In genomic region chr12:53659011-53659551, GRCh38 we compare ENCODE assay signal across 8 cellular contexts. TPM values are rescaled to one million over a fixed set of nuclear protein-coding genes. Genes with fewer than 3 reads are reported as not detected.
DNase-seq lines count a peak whose midpoint lies in the region; ATAC-seq and TF ChIP-seq lines count a peak whose summit lies in the region.

No MANE protein-coding gene starts in this region.

- H3K36me3 ChIP-seq in liver (ENCODE audit: control insufficient read depth in 4 of 4, insufficient read depth in 3 of 4, low read depth in 1 of 4, low read length in 3 of 4) (peaks cover 0 to 6% (median 2%) of the 10 kb centered on the region in 4 donors), tibial artery (peaks cover 12 to 15% (median 13%) of the 10 kb centered on the region in 3 donors)

- TF ChIP-seq RAD21 in liver (IDR thresholded peaks at IDR 0.05) = peak; percentile 59 to 64

- POLR2A ChIA-PET in AG04450 (lab: Yijun Ruan, JAX) = interaction anchor here (0.6 to 1.4 kb wide), 3 partner anchors 17 to 35 kb away, joined by 3 to 6 read pairs (median 4); partner anchors contain the start of gene ATP5MC2

- 23% methylated on average over 3 of the region's 3 CpGs for whole genome bisulfite sequencing in liver

- H3K4me1 ChIP-seq in liver (ENCODE audit: control insufficient read depth in 4 of 4, insufficient read depth in 4 of 4, low read length in 3 of 4) (peaks cover 5 to 29% (median 24%) of the 10 kb centered on the region in 4 donors), tibial artery (peaks cover 0 to 38% (median 35%) of the 10 kb centered on the region in 4 donors)

- no peak for TF ChIP-seq CTCF in AG04450 (IDR thresholded peaks at IDR 0.05; ENCODE audit: low read depth, low read length)
- no peak for TF ChIP-seq CTCF in liver (IDR thresholded peaks at IDR 0.05; ENCODE audit: low read depth, low read length, missing input control)
- TF ChIP-seq CTCF in tibial artery (IDR thresholded peaks at IDR 0.05) = no peak

- DNase-seq in AG04450 (ENCODE audit: low read depth, low spot score) (peak; percentile 43), NCI-H1930 (lab: John Stamatoyannopoulos, UW) (peak; percentile 6 to 12), tibial artery (peak; percentile 69 to 84), MV-4-11 (lab: John Stamatoyannopoulos, UW) (no peak), GF-D8 (lab: John Stamatoyannopoulos, UW) (no peak)

- H3K9me3 ChIP-seq in AG04450 (ENCODE audit: control insufficient read depth, insufficient read depth, low read length) = no peaks in the 10 kb centered on the region
- H3K9me3 ChIP-seq in liver (ENCODE audit: control insufficient read depth in 4 of 4, low read length in 3 of 4) = no peaks in the 10 kb centered on the region
- H3K9me3 ChIP-seq in tibial artery = no peaks in the 10 kb centered on the region

- no peak for ATAC-seq in HG03175 (IDR thresholded peaks at IDR 0.05; ENCODE audit: unreplicated experiment)

- H3K4me3 ChIP-seq in AG04450 (ENCODE audit: low read depth, low read length) = peak overlapping the region; percentile 20
- no peak overlapping the region for H3K4me3 ChIP-seq in liver (ENCODE audit: low read depth in 1 of 3, low read length in 3 of 3)
- peak overlapping the region; percentile 12 to 27 for H3K4me3 ChIP-seq in tibial artery

- intact Hi-C loops in tibial artery (cut with DNase I; ENCODE audit: low total_unique reads) = no loop called here

- H3K27me3 ChIP-seq in AG04450 (ENCODE audit: control insufficient read depth, insufficient read depth, low read length) = no peaks in the 10 kb centered on the region
- no peaks in the 10 kb centered on the region for H3K27me3 ChIP-seq in liver (ENCODE audit: control insufficient read depth in 4 of 4, insufficient read depth in 4 of 4, low read length in 3 of 4)
- H3K27me3 ChIP-seq in tibial artery = no peaks in the 10 kb centered on the region

- peak overlapping the region in 1 of 2 donors; percentile 64 for H3K9ac ChIP-seq in liver (ENCODE audit: low read depth in 1 of 2, low read length in 2 of 2)

- CTCF ChIA-PET in AG04450 (lab: Charles Lee) = interaction anchor here (0.6 to 2.5 kb wide), 3 partner anchors 16 to 592 kb away, joined by 8 to 14 read pairs (median 9); partner anchors contain the start of gene ATP5MC2

- H3K27ac ChIP-seq in AG04450 (ENCODE audit: low read depth, low read length) = peak overlapping the region; percentile 95
- peak overlapping the region; percentile 99 for H3K27ac ChIP-seq in cingulate gyrus (ENCODE audit: low read depth, low read length)
- H3K27ac ChIP-seq in liver (ENCODE audit: low read depth in 1 of 2, low read length in 2 of 2) = peak overlapping the region; percentile 55 to 81
- peak overlapping the region; percentile 81 to 83 for H3K27ac ChIP-seq in tibial artery

TF ChIP-seq in liver, 16 proteins besides CTCF, POLR2A, EP300 and RAD21:
- TF ChIP-seq MAX (IDR thresholded peaks at IDR 0.05) = peak; percentile 75
- TF ChIP-seq SP1 (IDR thresholded peaks at IDR 0.05) = peak; percentile 89
- TF ChIP-seq GABPA (IDR thresholded peaks at IDR 0.05 in 1 of 2, conservative IDR thresholded peaks at IDR 0.05 in 1 of 2) = no peak
- TF ChIP-seq REST (IDR thresholded peaks at IDR 0.05) = peak; percentile 88
- peak; percentile 92 for TF ChIP-seq FOXA2 (IDR thresholded peaks at IDR 0.05)
- TF ChIP-seq FOXA1 (IDR thresholded peaks at IDR 0.05) = peak; percentile 91
- peak; percentile 31 for TF ChIP-seq TAF1 (conservative IDR thresholded peaks at IDR 0.05)
- TF ChIP-seq EGR1 (IDR thresholded peaks at IDR 0.05; ENCODE audit: low read depth in 2 of 2) = no peak
- TF ChIP-seq YY1 (IDR thresholded peaks at IDR 0.05) = peak; percentile 87
- TF ChIP-seq ZBTB33 (IDR thresholded peaks at IDR 0.05) = peak; percentile 94
- TF ChIP-seq NR2F2 (IDR thresholded peaks at IDR 0.05) = peak; percentile 26
- peak; percentile 75 to 91 for TF ChIP-seq JUND (IDR thresholded peaks at IDR 0.05)
- TF ChIP-seq HNF4G (IDR thresholded peaks at IDR 0.05) = peak; percentile 61
- TF ChIP-seq ATF3 (IDR thresholded peaks at IDR 0.05) = no peak
- peak; percentile 88 to 93 for TF ChIP-seq HNF4A (conservative IDR thresholded peaks at IDR 0.05)
- peak; percentile 76 to 80 for TF ChIP-seq RXRA (IDR thresholded peaks at IDR 0.05)

RNA-seq across cellular contexts. Expression of gene ATP5MC2, which starts 16.8 kb away (rescaled TPM):
- polyA plus RNA-seq in AG04450 (2011; rRNA removed) = 261 and 433 TPM in 2 replicates
- polyA minus RNA-seq in AG04450 (2011; rRNA and poly(A)+ RNA removed) = 761 and 1,133 TPM in 2 replicates
- 100 to 1,000 TPM in 1 of 2 donors, 10 to 100 TPM in 1; 57.0 to 110 TPM for total RNA-seq in liver
- polyA plus RNA-seq in liver = 100 to 1,000 TPM; 231 to 294 TPM

RNA-seq across cellular contexts. Expression of gene ATF7, which starts 32.9 kb away (rescaled TPM):
- polyA plus RNA-seq in AG04450 (2011; rRNA removed) = 21.7 and 27.1 TPM in 2 replicates
- polyA minus RNA-seq in AG04450 (2011; rRNA and poly(A)+ RNA removed) = 29.1 and 46.6 TPM in 2 replicates
- total RNA-seq in liver = 10 to 100 TPM in 1 of 2 donors, 1 to 10 TPM in 1; 5.3 to 14.5 TPM
- 10 to 100 TPM in 1 of 2 donors, 1 to 10 TPM in 1; 5.6 to 14.1 TPM for polyA plus RNA-seq in liver

Comparison
In these comparisons a context has a peak if more than half of its experiments do, and no peak if none do; other contexts are left out.
1. DNase-seq: peak in AG04450 (single experiment), NCI-H1930 (2 of 2) and tibial artery (2 of 2); none in MV-4-11 (single experiment) and GF-D8 (single experiment).
2. H3K4me3 ChIP-seq: peak in AG04450 (single experiment) and tibial artery (2 of 2); none in liver (0 of 3).
3. Peak in every context shown above with its lines, with median percentiles within 50 percentile points of each other: H3K27ac ChIP-seq.